ENCODE assay signal across 18 cellular contexts in the genomic region with DNA sequence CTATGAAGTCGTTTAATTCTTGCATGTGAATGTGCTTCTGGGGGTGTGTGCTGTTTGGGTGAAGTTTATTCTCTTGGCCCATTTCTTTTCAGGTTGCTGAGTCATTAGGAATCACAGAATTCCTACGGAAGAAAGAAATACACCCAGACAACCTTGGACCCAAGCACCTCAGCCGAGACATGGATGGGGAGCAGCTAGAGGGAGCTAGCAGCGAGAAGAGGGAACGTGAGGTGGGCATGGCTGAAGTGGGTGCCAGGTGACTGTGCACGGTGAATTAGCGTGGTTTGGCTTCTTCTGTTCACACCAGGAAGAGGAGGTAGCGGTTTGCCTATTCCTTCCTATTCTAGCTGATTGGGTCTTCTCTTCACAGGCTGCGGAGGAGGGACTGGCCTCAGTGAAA. TPM values are rescaled to one million over a fixed set of nuclear protein-coding genes. Genes with fewer than 3 reads are reported as not detected.
DNase-seq lines count a peak whose midpoint lies in the region; ATAC-seq and TF ChIP-seq lines count a peak whose summit lies in the region.
"Had no signal": no experiment of that assay in that cellular context is flagged by ENCODE, and none has a peak within 500 bp of the region (broad histone marks: within the 10 kb centered on the region; RNA-seq: fewer than 3 reads in every experiment).

No MANE protein-coding gene starts in this region.

- CTCF ChIA-PET in WTC11 (lab: Charles Lee) = interaction anchor here (0.5 to 0.7 kb wide), 2 partner anchors 29 to 42 kb away, joined by 3 to 4 read pairs; no protein-coding TSS in a partner anchor

- no peak overlapping the region for H2AFZ ChIP-seq in GM23338

- H3K4me2 ChIP-seq in GM23338 (no peak overlapping the region), mesendoderm (ENCODE audit: low read length) (no peak overlapping the region)

- TF ChIP-seq CTCF in GM23338 (conservative IDR thresholded peaks at IDR 0.05; ENCODE audit: low read depth in 2 of 2) (peak in 1 of 2 experiments; percentile 65; a peak in 3 of 4 replicates), WTC11 (IDR thresholded peaks at IDR 0.05) (no peak), dorsolateral prefrontal cortex (IDR thresholded peaks at IDR 0.05 in 54 of 56, conservative IDR thresholded peaks at IDR 0.05 in 2 of 56; ENCODE audit: low read depth in 1 of 56, partially characterized antibody in 56 of 56) (no peak)

- no peak overlapping the region for H3K18ac ChIP-seq in mesendoderm (ENCODE audit: low read length)

- no peak overlapping the region; the same call in 1 of the 2 replicates for H3K27ac ChIP-seq in GM23338 (ENCODE audit: low read depth)
- H3K27ac ChIP-seq in dorsolateral prefrontal cortex = peak overlapping the region in 49 of 59 donors; percentile 5 to 100 (median 66)
- H3K27ac ChIP-seq in mesendoderm (ENCODE audit: low read depth, low read length) = no peak overlapping the region

- H2BK15ac ChIP-seq in mesendoderm (replicated peaks; ENCODE audit: low read depth) = no peak overlapping the region

- no peak overlapping the region for H3K9ac ChIP-seq in mesendoderm (ENCODE audit: low read length)

- no peaks in the 10 kb centered on the region for H4K20me1 ChIP-seq in GM23338 (replicated peaks; ENCODE audit: insufficient read depth)

- no peaks in the 10 kb centered on the region for H3K79me1 ChIP-seq in mesendoderm (ENCODE audit: low read length)

- no peaks in the 10 kb centered on the region for H3K9me2 ChIP-seq in GM23338 (ENCODE audit: insufficient read depth)

- POLR2A ChIA-PET in WTC11 (lab: Charles Lee) = no interaction called here

- ATAC-seq in GM23338 (peak; percentile 69), WTC11 (peak; percentile 67), left colon (no peak)
- ATAC-seq in stimulated activated effector memory CD8-positive, alpha-beta T cell treated with anti-CD3 and anti-CD28 coated beads, Interleukin-12 subunit alpha, Interleukin-12 subunit beta, amount 100 ng/mL, for 72 hours = no peak
- ATAC-seq: CD8-positive, alpha-beta T cell had no signal

- no peak overlapping the region for H3K56ac ChIP-seq in mesendoderm (ENCODE audit: low read length)

- H3K27ac Mint-ChIP-seq in GM23338 (peak overlapping the region; percentile 83), WTC11 (peak overlapping the region; percentile 41)
- H3K27ac Mint-ChIP-seq in stimulated activated effector memory CD8-positive, alpha-beta T cell treated with anti-CD3 and anti-CD28 coated beads, Interleukin-12 subunit alpha, Interleukin-12 subunit beta, amount 100 ng/mL, for 72 hours = peak overlapping the region; percentile 51
- H3K27ac Mint-ChIP-seq: CD8-positive, alpha-beta T cell had no signal

- no peak overlapping the region for H2BK120ac ChIP-seq in mesendoderm (ENCODE audit: low read depth, low read length)

- H3F3A ChIP-seq in GM23338 (replicated peaks; ENCODE audit: low read depth) = no peaks in the 10 kb centered on the region

- H3K9me3 Mint-ChIP-seq in GM23338 (no peaks in the 10 kb centered on the region), WTC11 (no peaks in the 10 kb centered on the region)
- H3K9me3 Mint-ChIP-seq in stimulated activated effector memory CD8-positive, alpha-beta T cell treated with anti-CD3 and anti-CD28 coated beads, Interleukin-12 subunit alpha, Interleukin-12 subunit beta, amount 100 ng/mL, for 72 hours = no peaks in the 10 kb centered on the region
- H3K9me3 Mint-ChIP-seq: CD8-positive, alpha-beta T cell had no signal

- no CpG with 5 or more reads among the region's 9 CpGs for WGBS in mesendoderm (ENCODE audit: extremely low coverage, insufficient coverage, low lambda C conversion rate)

- DNase-seq in GM23338 (ENCODE audit: low spot score) = peak; percentile 30
- no peak for DNase-seq in WTC11 (ENCODE audit: low spot score)
- DNase-seq in dorsolateral prefrontal cortex = peak in 1 of 10 donors; percentile 33
- DNase-seq in stimulated activated effector memory CD8-positive, alpha-beta T cell treated with anti-CD3 and anti-CD28 coated beads, Interleukin-12 subunit alpha, Interleukin-12 subunit beta, amount 100 ng/mL, for 72 hours (ENCODE audit: low spot score in 2 of 2) = no peak
- no peak for DNase-seq in activated effector memory CD4-positive, alpha-beta T cell treated with anti-CD3 and anti-CD28 coated beads, Interleukin-2, amount 50 U/mL, for 16 hours
- no peak for DNase-seq in mesendoderm
- no peak for DNase-seq in left colon
- DNase-seq: AML-193; C1 segment of cervical spinal cord; Calu3; CD8-positive, alpha-beta T cell; Kasumi-1; NCI-H1694; NCI-H2081 treated with DMSO at 0.1 percent for 48 hours; NCI-H2171 treated with DMSO at 0.1 percent for 48 hours; NCI-H524 treated with DMSO at 0.1 percent for 48 hours; OCI-M1; Right ventricle myocardium superior had no signal

- H3K79me2 ChIP-seq in GM23338 (replicated peaks; ENCODE audit: insufficient read depth) (no peaks in the 10 kb centered on the region), mesendoderm (ENCODE audit: control insufficient read depth, insufficient read depth, low read length) (no peaks in the 10 kb centered on the region)

- H4K8ac ChIP-seq in mesendoderm (ENCODE audit: low read depth, low read length) = no peak overlapping the region

- H4K5ac ChIP-seq in mesendoderm (ENCODE audit: low read length) = no peak overlapping the region

- H3K4ac ChIP-seq in mesendoderm (ENCODE audit: low read depth, low read length) = no peak overlapping the region

- H2AK5ac ChIP-seq in mesendoderm (ENCODE audit: low read length) = no peak overlapping the region

- no peak overlapping the region for H3K23ac ChIP-seq in mesendoderm (ENCODE audit: low read length)

- H2BK5ac ChIP-seq in mesendoderm (ENCODE audit: low read length) = no peak overlapping the region

- H3K27me3 ChIP-seq in GM23338 (ENCODE audit: insufficient read depth) (no peaks in the 10 kb centered on the region), dorsolateral prefrontal cortex (no peaks in the 10 kb centered on the region), mesendoderm (ENCODE audit: insufficient read depth, low read length, poor library complexity) (no peaks in the 10 kb centered on the region)

- H3K27me3 Mint-ChIP-seq in GM23338 (ENCODE audit: insufficient read depth, low read depth, poor library complexity) (peaks cover 5% of the 10 kb centered on the region), WTC11 (ENCODE audit: low read depth) (no peaks in the 10 kb centered on the region)

- H3K4me1 ChIP-seq in GM23338 (ENCODE audit: insufficient read depth) (no peaks in the 10 kb centered on the region), mesendoderm (ENCODE audit: control insufficient read depth, low read depth, low read length) (no peaks in the 10 kb centered on the region)

- intact Hi-C loops in dorsolateral prefrontal cortex (cut with DNase I) = no loop called here
- intact Hi-C loops in left colon (cut with DNase I, micrococcal nuclease) = no loop called here

- no peak overlapping the region for H3K4me3 Mint-ChIP-seq in GM23338
- H3K4me3 Mint-ChIP-seq in WTC11 = no peak overlapping the region
- no peak overlapping the region for H3K4me3 Mint-ChIP-seq in stimulated activated effector memory CD8-positive, alpha-beta T cell treated with anti-CD3 and anti-CD28 coated beads, Interleukin-12 subunit alpha, Interleukin-12 subunit beta, amount 100 ng/mL, for 72 hours
- H3K4me3 Mint-ChIP-seq: CD8-positive, alpha-beta T cell had no signal

- H3K36me3 Mint-ChIP-seq in GM23338 (ENCODE audit: low read depth) = peaks cover 39% of the 10 kb centered on the region
- H3K36me3 Mint-ChIP-seq in WTC11 = peaks cover 28% of the 10 kb centered on the region
- H3K36me3 Mint-ChIP-seq in stimulated activated effector memory CD8-positive, alpha-beta T cell treated with anti-CD3 and anti-CD28 coated beads, Interleukin-12 subunit alpha, Interleukin-12 subunit beta, amount 100 ng/mL, for 72 hours = peaks cover 99% of the 10 kb centered on the region

- no peak overlapping the region for H3K4me3 ChIP-seq in GM23338
- no peak overlapping the region for H3K4me3 ChIP-seq in dorsolateral prefrontal cortex
- H3K4me3 ChIP-seq in mesendoderm (ENCODE audit: low read length) = no peak overlapping the region

- H3K36me3 ChIP-seq in GM23338 (ENCODE audit: insufficient read depth) (no peaks in the 10 kb centered on the region), mesendoderm (ENCODE audit: control insufficient read depth, insufficient read depth, low read length) (peaks cover 5% of the 10 kb centered on the region)

- H3K4me1 Mint-ChIP-seq in GM23338 (peaks cover 5% of the 10 kb centered on the region), WTC11 (no peaks in the 10 kb centered on the region; the same call in 1 of the 2 replicates)
- H3K4me1 Mint-ChIP-seq in stimulated activated effector memory CD8-positive, alpha-beta T cell treated with anti-CD3 and anti-CD28 coated beads, Interleukin-12 subunit alpha, Interleukin-12 subunit beta, amount 100 ng/mL, for 72 hours = no peaks in the 10 kb centered on the region

TF ChIP-seq in WTC11, 78 proteins besides CTCF, POLR2A, EP300 and RAD21 (continues in another document):
- TF ChIP-seq NR1H2 (CRISPR knock-in tag; IDR thresholded peaks at IDR 0.05) = no peak

RNA-seq across cellular contexts. Expression of a gene that starts 19.2 kb away (rescaled TPM):
- 8.0 and 10.0 TPM in 2 replicates for total RNA-seq in GM23338 (2014; rRNA removed; shearing (Covaris generic))
- polyA plus RNA-seq in GM23338 (2016; fragmentation: Nextera tagmentation; extraction: Ambion mirVana) = 6.0 and 7.9 TPM in 2 replicates
- total RNA-seq in WTC11 (2021) (15.1 to 16.6 TPM (median 15.2 TPM) in 3 replicates), dorsolateral prefrontal cortex (10 to 100 TPM in 117 of 120 experiments, 1 to 10 TPM in 3; 8.5 to 20.6 (median 14.9) TPM), left colon (10 to 100 TPM in 1 of 2 donors, 1 to 10 TPM in 1; 8.5 to 11.4 TPM)
- 5.3 TPM for polyA plus RNA-seq in mesendoderm (2013, experiment 1 of 2)
- polyA plus RNA-seq in mesendoderm (2013, experiment 2 of 2) = 5.9 TPM

RNA-seq across cellular contexts. Expression of a gene that starts 24.0 kb away (rescaled TPM):
- 54.0 and 65.4 TPM in 2 replicates for total RNA-seq in GM23338 (2014; rRNA removed; shearing (Covaris generic))
- polyA plus RNA-seq in GM23338 (2016; fragmentation: Nextera tagmentation; extraction: Ambion mirVana) = 63.1 and 64.9 TPM in 2 replicates
- total RNA-seq in WTC11 (2021) (38.3 to 43.8 TPM (median 39.5 TPM) in 3 replicates), dorsolateral prefrontal cortex (10 to 100 TPM; 31.4 to 69.6 (median 51.2) TPM), left colon (10 to 100 TPM; 27.0 to 27.9 TPM)
- 35.2 TPM for polyA plus RNA-seq in mesendoderm (2013, experiment 1 of 2)
- polyA plus RNA-seq in mesendoderm (2013, experiment 2 of 2) = 34.8 TPM

RNA-seq across cellular contexts. Expression of a gene that starts 24.0 kb away (rescaled TPM):
- total RNA-seq in GM23338 (2014; rRNA removed; shearing (Covaris generic)) = 16.9 and 20.5 TPM in 2 replicates
- 4.8 and 5.2 TPM in 2 replicates for polyA plus RNA-seq in GM23338 (2016; fragmentation: Nextera tagmentation; extraction: Ambion mirVana)
- total RNA-seq in WTC11 (2021) (19.8 to 25.0 TPM (median 21.3 TPM) in 3 replicates), dorsolateral prefrontal cortex (100 to 1,000 TPM in 7 of 120 experiments, 10 to 100 TPM in 113; 54.3 to 129 (median 78.9) TPM), left colon (10 to 100 TPM; 17.1 to 20.5 TPM)
- polyA plus RNA-seq in mesendoderm (2013, experiment 1 of 2) = 4.2 TPM
- polyA plus RNA-seq in mesendoderm (2013, experiment 2 of 2) = 4.9 TPM

RNA-seq across cellular contexts. Expression of a gene that starts 33.8 kb away (rescaled TPM):
- total RNA-seq in GM23338 (2014; rRNA removed; shearing (Covaris generic)) = 2.1 and 3.1 TPM in 2 replicates
- polyA plus RNA-seq in GM23338 (2016; fragmentation: Nextera tagmentation; extraction: Ambion mirVana) = 3.1 and 4.7 TPM in 2 replicates
- total RNA-seq in WTC11 (2021) (2.0 to 2.7 TPM (median 2.6 TPM) in 3 replicates), dorsolateral prefrontal cortex (10 to 100 TPM; 28.4 to 88.6 (median 50.3) TPM), left colon (1 to 10 TPM; 4.7 to 5.9 TPM)
- 3.2 TPM for polyA plus RNA-seq in mesendoderm (2013, experiment 1 of 2)
- polyA plus RNA-seq in mesendoderm (2013, experiment 2 of 2) = 2.7 TPM

Comparison
In these comparisons a context has a peak if more than half of its experiments do, and no peak if none do; other contexts are left out.
1. ATAC-seq: peak in GM23338 (single experiment) and WTC11 (single experiment); none in stimulated activated effector memory CD8-positive, alpha-beta T cell treated with anti-CD3 and anti-CD28 coated beads, Interleukin-12 subunit alpha, Interleukin-12 subunit beta, amount 100 ng/mL, for 72 hours (single experiment) and left colon (single experiment).
2. H3K27ac ChIP-seq: peak in dorsolateral prefrontal cortex (49 of 59); none in GM23338 (single experiment) and mesendoderm (single experiment).
3. Peak in every context shown above with its lines, with median percentiles within 50 percentile points of each other: H3K27ac Mint-ChIP-seq.